Comparison of ENCODE assay signal across 8 cellular contexts in the genomic region with DNA sequence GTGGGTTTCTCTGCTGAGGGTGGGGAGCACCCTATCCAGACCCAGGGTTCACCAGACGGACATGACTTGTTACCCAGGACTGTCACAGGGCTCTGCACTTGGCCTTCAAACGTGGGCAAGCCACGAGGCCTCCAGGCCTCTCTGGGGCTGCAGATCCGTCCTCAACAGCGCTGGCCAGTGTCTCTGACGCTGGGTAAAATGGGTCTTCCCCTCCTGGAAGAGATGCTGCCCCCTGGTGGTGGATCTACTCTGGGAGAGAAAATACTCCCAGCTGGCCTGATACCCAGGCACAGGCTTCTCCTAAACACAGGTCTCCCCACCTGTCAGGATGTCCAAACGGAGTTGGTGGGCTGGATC. TPM values are rescaled to one million over a fixed set of nuclear protein-coding genes. Genes with fewer than 3 reads are reported as not detected.
DNase-seq lines count a peak whose midpoint lies in the region; ATAC-seq and TF ChIP-seq lines count a peak whose summit lies in the region.

No MANE protein-coding gene starts in this region.

- no peaks in the 10 kb centered on the region for H3K36me3 ChIP-seq in kidney epithelial cell (ENCODE audit: control insufficient read depth, insufficient read depth, low read length)

- peak; percentile 92 for DNase-seq in GM03348 (ENCODE audit: low spot score)
- peak; percentile 56 for DNase-seq in NCI-H2196 treated with DMSO at 0.1 percent for 48 hours (lab: John Stamatoyannopoulos, UW; ENCODE audit: unreplicated experiment)
- peak; percentile 75 for DNase-seq in activated CD4-positive, CD25-positive, alpha-beta regulatory T cell treated with anti-CD3 and anti-CD28 coated beads, Interleukin-2, amount 50 U/mL, for 16 hours (ENCODE audit: low read depth, low spot score)
- DNase-seq in caudate nucleus (lab: John Stamatoyannopoulos, UW) = peak in 56 of 61 donors; percentile 16 to 85 (median 65)
- DNase-seq in kidney epithelial cell (ENCODE audit: low read depth) = peak; percentile 23
- peak; percentile 75 to 98 (median 88) for DNase-seq in stimulated activated CD4-positive, alpha-beta T cell treated with anti-CD3 and anti-CD28 coated beads, Interleukin-1b, Interleukin-23, amount 100 ng/mL, for 24 hours (ENCODE audit: low read depth in 4 of 4, low spot score in 1 of 4)

- peak overlapping the region; percentile 48 for H3K27ac ChIP-seq in caudate nucleus (ENCODE audit: low read depth, low read length)

- peak; percentile 87 for TF ChIP-seq CTCF in kidney epithelial cell (IDR thresholded peaks at IDR 0.05; ENCODE audit: insufficient read depth, low read length, poor library complexity, severe bottlenecking)

- H3K4me3 ChIP-seq in kidney epithelial cell (ENCODE audit: low read depth, low read length) = no peak overlapping the region

- H3K27me3 ChIP-seq in kidney epithelial cell (ENCODE audit: control insufficient read depth, insufficient read depth, low read length) = peaks cover 2% of the 10 kb centered on the region

- peak; percentile 69 for ATAC-seq in HG02759 (IDR thresholded peaks at IDR 0.05; ENCODE audit: unreplicated experiment)
- ATAC-seq in GM18519 (IDR thresholded peaks at IDR 0.05; ENCODE audit: low FRiP score, unreplicated experiment) = no peak

RNA-seq across cellular contexts. Expression of a gene that starts 3.7 kb away (rescaled TPM):
- total RNA-seq in kidney epithelial cell = 0.14 TPM in 1 of 2 replicates, not detected in the other

RNA-seq across cellular contexts. Expression of a gene that starts 25.7 kb away (rescaled TPM):
- total RNA-seq in kidney epithelial cell = 2.3 and 4.2 TPM in 2 replicates

RNA-seq across cellular contexts. Expression of a gene that starts 51.6 kb away (rescaled TPM):
- total RNA-seq in kidney epithelial cell = 7.1 and 8.7 TPM in 2 replicates

Comparison
In these comparisons a context has a peak if more than half of its experiments do, and no peak if none do; other contexts are left out.
1. DNase-seq: peak in every context shown above with its lines; median percentile 92 in GM03348; 88 in stimulated activated CD4-positive, alpha-beta T cell treated with anti-CD3 and anti-CD28 coated beads, Interleukin-1b, Interleukin-23, amount 100 ng/mL, for 24 hours; 75 in activated CD4-positive, CD25-positive, alpha-beta regulatory T cell treated with anti-CD3 and anti-CD28 coated beads, Interleukin-2, amount 50 U/mL, for 16 hours; 65 in caudate nucleus; 56 in NCI-H2196 treated with DMSO at 0.1 percent for 48 hours; 23 in kidney epithelial cell.